ENCODE assay signal across 9 cellular contexts in the genomic region with DNA sequence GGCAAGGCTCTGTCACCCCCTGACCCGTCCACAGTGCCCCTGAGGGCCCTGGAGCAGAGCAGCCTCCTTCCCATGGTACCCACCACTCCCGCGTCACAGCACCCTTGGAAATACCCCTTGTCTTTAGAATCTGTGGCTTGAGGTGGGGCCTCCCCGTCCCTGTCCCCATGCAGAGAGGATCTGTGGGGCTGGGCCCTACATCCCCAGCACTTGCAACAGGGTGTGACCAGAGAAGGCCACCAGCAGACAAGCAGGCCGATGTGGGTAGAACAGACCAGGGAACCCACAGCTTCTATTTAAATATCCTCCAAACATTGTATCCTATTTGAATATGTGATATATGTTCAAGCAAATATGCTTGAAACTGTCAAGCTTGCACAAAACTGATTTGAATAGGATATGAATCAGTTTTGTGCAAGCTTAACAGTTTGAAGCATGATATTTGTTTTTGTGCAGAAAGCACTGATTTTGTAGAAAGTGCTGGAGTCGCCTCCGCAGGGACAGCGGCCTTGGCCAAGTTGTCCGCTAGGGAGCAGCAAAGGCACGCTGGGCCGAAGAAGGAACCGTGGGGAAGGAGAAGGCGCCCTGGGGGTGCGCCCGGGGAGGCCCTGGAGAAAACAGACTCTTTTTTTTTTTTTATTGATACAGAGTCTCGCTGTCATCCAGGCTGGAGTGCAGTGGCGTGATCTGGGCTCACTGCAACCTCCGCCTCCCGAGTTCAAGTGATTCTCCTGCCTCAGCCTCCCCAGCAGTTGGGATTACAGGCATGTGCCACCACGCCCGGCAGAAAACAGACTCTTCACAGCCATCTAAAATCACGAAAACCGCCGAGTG. TPM values are rescaled to one million over a fixed set of nuclear protein-coding genes. Genes with fewer than 3 reads are reported as not detected.
DNase-seq lines count a peak whose midpoint lies in the region; FAIRE-seq and TF ChIP-seq lines count a peak whose summit lies in the region.
"Had no signal": no experiment of that assay in that cellular context is flagged by ENCODE, and none has a peak within 500 bp of the region (broad histone marks: within the 10 kb centered on the region; RNA-seq: fewer than 3 reads in every experiment).

No MANE protein-coding gene starts in this region.

- H3K4me1 Mint-ChIP-seq in Calu3 (ENCODE audit: low read depth, unreplicated experiment), result no peaks in the 10 kb centered on the region

- H3K27me3 Mint-ChIP-seq in Calu3 (ENCODE audit: unreplicated experiment), result peaks cover 42% of the 10 kb centered on the region

- H3K36me3 Mint-ChIP-seq in Calu3 (ENCODE audit: insufficient read depth, unreplicated experiment), result no peaks in the 10 kb centered on the region

- peak; percentile 69 for DNase-seq in Calu3
- DNase-seq in GM19239 (ENCODE audit: insufficient read length, low spot score), result peak; percentile 75
- peak; percentile 55 for DNase-seq in NAMALWA (ENCODE audit: low spot score)
- DNase-seq in amniotic stem cell (lab: John Stamatoyannopoulos, UW), result peak; percentile 23
- peak; percentile 75 for DNase-seq in islet precursor cell
- DNase-seq in stimulated activated CD4-positive, alpha-beta T cell treated with anti-CD3 and anti-CD28 coated beads, TNF-alpha, amount 100 ng/mL, for 48 hours (ENCODE audit: low read depth in 3 of 3), result peak in 2 of 3 donors; percentile 29 to 33
- DNase-seq in NCI-H774 (lab: John Stamatoyannopoulos, UW), result no peak
- DNase-seq in NCI-H1694 (lab: John Stamatoyannopoulos, UW), result no peak

- H3K27ac Mint-ChIP-seq in Calu3 (ENCODE audit: unreplicated experiment), result no peak overlapping the region

- BruUV-seq in Calu3 (replicated peaks; lab: Mats Ljungman, UMichigan), result no TSS peak

- peak; percentile 71 for TF ChIP-seq CTCF in Calu3 (IDR thresholded peaks at IDR 0.05; ENCODE audit: unreplicated experiment)

- intact Hi-C loops in Calu3 (cut with micrococcal nuclease; ENCODE audit: unreplicated experiment), result no loop called here

- no peaks in the 10 kb centered on the region for H3K9me3 Mint-ChIP-seq in Calu3 (ENCODE audit: low read depth, unreplicated experiment)

- no peak overlapping the region for H3K4me3 Mint-ChIP-seq in Calu3 (ENCODE audit: low read depth, unreplicated experiment)

- FAIRE-seq in GM19239 (lab: Jason Lieb, UNC), result peak; percentile 52

- CTCF ChIA-PET in Calu3 (lab: Charles Lee), result no interaction called here

RNA-seq across cellular contexts. Expression of gene CFAP46, which starts 2.2 kb away (rescaled TPM):
- not detected in 2 replicates for total RNA-seq in Calu3 (2022)
- total RNA-seq: T-helper 1 cell treated with Interleukin-12 subunit alpha and Interleukin-12 subunit beta and Interleukin-4 antibody, amounts not matched to agents 30 ng/mL and 1 ng/mL, for 36 hours had no signal

Comparison
In these comparisons a context has a peak if more than half of its experiments do, and no peak if none do; other contexts are left out.
1. DNase-seq: peak in Calu3 (single experiment), GM19239 (single experiment), NAMALWA (single experiment), amniotic stem cell (single experiment), islet precursor cell (single experiment) and stimulated activated CD4-positive, alpha-beta T cell treated with anti-CD3 and anti-CD28 coated beads, TNF-alpha, amount 100 ng/mL, for 48 hours (2 of 3); none in NCI-H774 (single experiment) and NCI-H1694 (single experiment).